11 cellular contexts compared by ENCODE assay signal in the genomic region with DNA sequence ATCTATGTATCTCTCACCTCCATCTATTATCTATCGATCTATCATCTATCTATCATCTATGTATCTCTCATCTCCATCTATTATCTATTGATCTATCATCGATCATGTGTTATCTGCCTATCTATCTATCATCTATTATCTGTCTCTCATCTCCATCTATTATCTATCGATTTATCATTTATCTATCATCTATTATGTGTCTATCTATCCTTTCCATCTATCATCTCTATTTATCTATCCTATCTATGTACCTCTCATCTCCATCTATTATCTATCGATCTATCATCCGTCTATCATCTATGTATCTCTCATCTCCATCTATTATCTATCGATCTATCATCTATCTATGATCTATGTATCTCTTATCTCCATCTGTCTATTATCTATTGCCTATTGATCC.
"Had no signal": no experiment of that assay in that cellular context is flagged by ENCODE, and none has a peak within 500 bp of the region (broad histone marks: within the 10 kb centered on the region; RNA-seq: fewer than 3 reads in every experiment).

No MANE protein-coding gene starts in this region.

- DNase-seq: GM23248, GOT3, H7, H9, HCEC 1CT, HFFc6 had no signal

- H3K27ac Mint-ChIP-seq: GM23338, H9, HFFc6 had no signal

- H3K36me3 ChIP-seq: HAP-1 had no signal

- H3K9ac ChIP-seq: GM23248 had no signal

- H3K4me1 ChIP-seq: HAP-1 had no signal

- H3K9me3 Mint-ChIP-seq: GM23338, H9, HFFc6 had no signal

- FAIRE-seq: H1, H54 had no signal

- H3K4me3 Mint-ChIP-seq: GM23338, H9, HFFc6 had no signal

- H2AFZ ChIP-seq: GM23248, GM23338 had no signal

- H3K4me3 ChIP-seq: GM23248, GM23338, HAP-1 had no signal

- ATAC-seq: GM23338, HCT116 had no signal

- H3K9me3 ChIP-seq: HAP-1 had no signal

- H3K27ac ChIP-seq: GM23248 had no signal

- H3K4me2 ChIP-seq: GM23338 had no signal
